In the genomic region with DNA sequence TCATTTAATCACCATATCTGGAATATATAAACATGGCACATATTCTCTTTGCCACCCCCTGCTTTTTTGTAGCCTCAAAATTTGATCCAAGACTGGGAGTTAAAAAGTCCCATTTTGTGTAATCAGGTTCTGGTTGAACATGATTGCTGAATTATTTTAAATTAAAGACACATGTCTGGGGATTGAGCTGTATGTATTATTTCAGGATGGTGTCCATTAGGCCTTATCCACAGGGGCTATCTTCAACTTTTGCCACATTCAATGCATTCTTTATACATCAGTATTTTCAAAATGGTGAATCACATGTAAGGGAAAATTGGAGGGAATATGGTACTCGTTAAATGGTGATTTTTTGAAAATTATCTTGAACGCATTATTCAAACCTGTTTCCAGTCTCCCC, we compare ENCODE assay signal across 25 cellular contexts.
"Had no signal": no experiment of that assay in that cellular context is flagged by ENCODE, and none has a peak within 500 bp of the region (broad histone marks: within the 10 kb centered on the region; RNA-seq: fewer than 3 reads in every experiment).

No MANE protein-coding gene starts in this region.

- H3K4me2 ChIP-seq: neural progenitor cell had no signal

- H3K27ac ChIP-seq: left ventricle myocardium inferior, neural progenitor cell, neutrophil, parathyroid adenoma, psoas muscle, sigmoid colon, spleen, suprapubic skin, thoracic aorta, tibial artery, upper lobe of right lung had no signal

- H3K9me3 Mint-ChIP-seq: neural progenitor cell; stimulated activated effector memory CD8-positive, alpha-beta T cell treated with anti-CD3 and anti-CD28 coated beads, Interleukin-12 subunit alpha, Interleukin-12 subunit beta, amount 100 ng/mL, for 72 hours; stimulated activated naive CD8-positive, alpha-beta T cell treated with anti-CD3 and anti-CD28 coated beads, Interleukin-15, Interleukin-2, amounts not matched to agents 100 ng/mL and 50 ng/mL, for 24 hours had no signal

- H3K79me2 ChIP-seq: parathyroid adenoma had no signal

- H3K36me3 ChIP-seq: left ventricle myocardium inferior, neural progenitor cell, neutrophil, sigmoid colon, spleen, suprapubic skin, thoracic aorta, tibial artery, upper lobe of right lung had no signal

- H3K36me3 Mint-ChIP-seq: mesothelial cell of epicardium; natural killer cell treated with Interleukin-12 subunit alpha and Interleukin-12 subunit beta and Interleukin-15 and Interleukin-18, amount 100 ng/mL, for 72 hours; neural progenitor cell; stimulated activated effector memory CD8-positive, alpha-beta T cell treated with anti-CD3 and anti-CD28 coated beads, Interleukin-12 subunit alpha, Interleukin-12 subunit beta, amount 100 ng/mL, for 72 hours had no signal

- H3K4me1 Mint-ChIP-seq: mesothelial cell of epicardium; neural progenitor cell; stimulated activated effector memory CD8-positive, alpha-beta T cell treated with anti-CD3 and anti-CD28 coated beads, Interleukin-12 subunit alpha, Interleukin-12 subunit beta, amount 100 ng/mL, for 72 hours had no signal

- H3K9ac ChIP-seq: neural progenitor cell, parathyroid adenoma had no signal

- H3K9me3 ChIP-seq: mucosa of descending colon, neutrophil, psoas muscle, sigmoid colon, spleen, suprapubic skin, thoracic aorta, tibial artery, upper lobe of right lung had no signal

- H3K4me3 Mint-ChIP-seq: mesothelial cell of epicardium; naive thymus-derived CD4-positive, alpha-beta T cell; natural killer cell treated with Interleukin-12 subunit alpha and Interleukin-12 subunit beta and Interleukin-15 and Interleukin-18, amount 100 ng/mL, for 72 hours; neural progenitor cell; stimulated activated effector memory CD8-positive, alpha-beta T cell treated with anti-CD3 and anti-CD28 coated beads, Interleukin-12 subunit alpha, Interleukin-12 subunit beta, amount 100 ng/mL, for 72 hours; stimulated activated naive CD8-positive, alpha-beta T cell treated with anti-CD3 and anti-CD28 coated beads, Interleukin-15, Interleukin-2, amounts not matched to agents 100 ng/mL and 50 ng/mL, for 24 hours had no signal

- H3K27ac Mint-ChIP-seq: mesothelial cell of epicardium; naive thymus-derived CD4-positive, alpha-beta T cell; neural progenitor cell; stimulated activated effector memory CD8-positive, alpha-beta T cell treated with anti-CD3 and anti-CD28 coated beads, Interleukin-12 subunit alpha, Interleukin-12 subunit beta, amount 100 ng/mL, for 72 hours; stimulated activated naive CD8-positive, alpha-beta T cell treated with anti-CD3 and anti-CD28 coated beads, Interleukin-15, Interleukin-2, amounts not matched to agents 100 ng/mL and 50 ng/mL, for 24 hours had no signal

- H3K27me3 Mint-ChIP-seq: stimulated activated naive CD8-positive, alpha-beta T cell treated with anti-CD3 and anti-CD28 coated beads, Interleukin-15, Interleukin-2, amounts not matched to agents 100 ng/mL and 50 ng/mL, for 24 hours had no signal

- H3K4me1 ChIP-seq: left ventricle myocardium inferior, neural progenitor cell, parathyroid adenoma, sigmoid colon, upper lobe of right lung had no signal

- H2AFZ ChIP-seq: parathyroid adenoma had no signal

- DNase-seq: islet precursor cell; left ventricle myocardium inferior; mesendoderm; naive thymus-derived CD4-positive, alpha-beta T cell; occipital lobe; psoas muscle; sigmoid colon; small intestine; spleen; stimulated activated CD4-positive, alpha-beta T cell treated with anti-CD3 and anti-CD28 coated beads, Interleukin-4, amount 100 ng/mL, for 24 hours; stimulated activated naive CD4-positive, alpha-beta T cell; tibial artery; trophoblast cell; upper lobe of right lung had no signal

- H3K4me3 ChIP-seq: left ventricle myocardium inferior, lung, mucosa of descending colon, neural progenitor cell, psoas muscle, sigmoid colon, spleen, suprapubic skin, thoracic aorta, tibial artery, upper lobe of right lung had no signal

- H3K27me3 ChIP-seq: neural progenitor cell, sigmoid colon, spleen, suprapubic skin, tibial artery, upper lobe of right lung had no signal
